17 cellular contexts compared by ENCODE assay signal in genomic region chr19:33434886-33435705, GRCh38.
DNase-seq lines count a peak whose midpoint lies in the region; ATAC-seq and TF ChIP-seq lines count a peak whose summit lies in the region.
"Had no signal": no experiment of that assay in that cellular context is flagged by ENCODE, and none has a peak within 500 bp of the region (broad histone marks: within the 10 kb centered on the region; RNA-seq: fewer than 3 reads in every experiment).

No MANE protein-coding gene starts in this region.

- WGBS in smooth muscle cell (ENCODE audit: low lambda C conversion rate) = 70% methylated on average over 28 of the region's 28 CpGs

- H3K9me3 ChIP-seq in smooth muscle cell (replicated peaks; ENCODE audit: low read depth) = no peaks in the 10 kb centered on the region
- H3K9me3 ChIP-seq: vagina had no signal

- no peaks in the 10 kb centered on the region for H3K27me3 ChIP-seq in smooth muscle cell (ENCODE audit: low read depth)
- H3K27me3 ChIP-seq: vagina had no signal

- H3K36me3 ChIP-seq in smooth muscle cell (ENCODE audit: low read depth) = no peaks in the 10 kb centered on the region
- H3K36me3 ChIP-seq: vagina had no signal

- no peak for ATAC-seq in Right ventricle myocardium superior (ENCODE audit: poor library complexity)
- ATAC-seq in Right ventricle myocardium inferior = no peak
- ATAC-seq in HG02973 (IDR thresholded peaks at IDR 0.05; ENCODE audit: unreplicated experiment) = no peak
- ATAC-seq: esophagus mucosa had no signal

- intact Hi-C loops in Right ventricle myocardium superior (cut with DNase I) = loop anchor here (5.0 kb wide), 1 partner anchor 662 kb away; no protein-coding TSS in a partner anchor
- intact Hi-C loops in Right ventricle myocardium inferior (cut with DNase I) = loop anchor here (10.0 kb wide), 1 partner anchor 90 kb away; the partner anchor contains the start of gene PEPD

- no peaks in the 10 kb centered on the region for H4K20me1 ChIP-seq in smooth muscle cell (ENCODE audit: low read depth)

- no peak overlapping the region for H3K9ac ChIP-seq in smooth muscle cell (ENCODE audit: low read depth)

- no peak overlapping the region for H2AFZ ChIP-seq in smooth muscle cell (ENCODE audit: low read depth)

- TF ChIP-seq CTCF in RWPE1 (conservative IDR thresholded peaks at IDR 0.05; ENCODE audit: low read depth) = no peak
- no peak for TF ChIP-seq CTCF in fibroblast of mammary gland (conservative IDR thresholded peaks at IDR 0.05; ENCODE audit: control insufficient read depth, insufficient read depth, low read depth, low read length)
- no peak for TF ChIP-seq CTCF in smooth muscle cell (IDR thresholded peaks at IDR 0.05; ENCODE audit: borderline replicate concordance, insufficient read depth, poor library complexity, severe bottlenecking)

- no peaks in the 10 kb centered on the region for H3K4me1 ChIP-seq in smooth muscle cell (ENCODE audit: low read depth)
- H3K4me1 ChIP-seq: vagina had no signal

- no peaks in the 10 kb centered on the region for H3K79me2 ChIP-seq in smooth muscle cell (ENCODE audit: low read depth)

- DNase-seq in Right ventricle myocardium superior (peak; percentile 32), Right ventricle myocardium inferior (ENCODE audit: missing footprints) (no peak), RWPE1 (ENCODE audit: low spot score) (peak; percentile 14), fibroblast of mammary gland (ENCODE audit: low read depth) (peak; percentile 25), smooth muscle cell (lab: John Stamatoyannopoulos, UW; ENCODE audit: unreplicated experiment) (no peak), NCI-H524 treated with DMSO at 0.1 percent for 48 hours (lab: John Stamatoyannopoulos, UW) (no peak), 8988T (no peak)
- DNase-seq: activated CD4-positive, alpha-beta T cell treated with anti-CD3 and anti-CD28 coated beads, Interleukin-2, amount 10 ng/mL, durations not matched to agents 7 days and 5 days; central memory CD4-positive, alpha-beta T cell; NCI-H1436 treated with DMSO at 0.1 percent for 48 hours; nephron progenitor cell; NK-92 treated with Interleukin-12 subunit alpha and Interleukin-12 subunit beta, amount 100 ng/mL, for 24 hours; SW 1271 had no signal

- H3K27ac ChIP-seq in RWPE1 (no peak overlapping the region), smooth muscle cell (ENCODE audit: low read depth) (no peak overlapping the region)
- H3K27ac ChIP-seq: HL-60, vagina had no signal

- H3K4me3 ChIP-seq in fibroblast of mammary gland (ENCODE audit: control insufficient read depth, low read depth, low read length) (no peak overlapping the region), smooth muscle cell (no peak overlapping the region)
- H3K4me3 ChIP-seq: vagina had no signal

- POLR2A ChIA-PET in RWPE1 (lab: Yijun Ruan, JAX; ENCODE audit: low non-redundant PET) = no interaction called here

- CTCF ChIA-PET in RWPE1 (lab: Yijun Ruan, JAX) = interaction anchor here (1.0 kb wide), 1 partner anchor 343 kb away, joined by 4 read pairs; no protein-coding TSS in a partner anchor

- H3K4me2 ChIP-seq in smooth muscle cell = peak overlapping the region; percentile 48

- H3F3A ChIP-seq in smooth muscle cell (ENCODE audit: low read depth) = no peaks in the 10 kb centered on the region

Comparison
In these comparisons a context has a peak if more than half of its experiments do, and no peak if none do; other contexts are left out.
1. DNase-seq: peak in Right ventricle myocardium superior (single experiment), RWPE1 (single experiment) and fibroblast of mammary gland (single experiment); none in Right ventricle myocardium inferior (single experiment), smooth muscle cell (single experiment), NCI-H524 treated with DMSO at 0.1 percent for 48 hours (single experiment) and 8988T (single experiment).